ENCODE assay signal across 18 cellular contexts in the genomic region with DNA sequence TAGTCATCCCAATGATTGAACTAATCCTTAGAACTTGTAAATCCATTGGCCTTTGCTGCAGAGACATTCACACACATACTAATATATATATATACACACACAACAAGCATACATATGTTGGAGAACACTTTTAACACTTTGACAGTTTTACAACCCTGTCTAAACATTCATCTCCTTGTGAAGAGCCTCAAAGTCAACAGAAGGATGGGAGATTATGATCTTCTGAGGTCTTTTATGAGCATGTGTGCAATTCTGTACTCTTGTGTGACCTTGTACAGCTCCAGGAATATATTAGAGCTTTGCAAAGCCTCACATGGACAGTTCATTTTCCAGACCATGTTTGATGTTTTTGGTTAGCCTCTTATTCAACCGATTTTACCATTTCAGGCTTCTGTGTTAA.
"Had no signal": no experiment of that assay in that cellular context is flagged by ENCODE, and none has a peak within 500 bp of the region (broad histone marks: within the 10 kb centered on the region; RNA-seq: fewer than 3 reads in every experiment).

No MANE protein-coding gene starts in this region.

- H3K4me1 Mint-ChIP-seq: T-helper 17 cell had no signal

- H3K27me3 Mint-ChIP-seq: T-helper 17 cell had no signal

- H3K4me3 Mint-ChIP-seq: T-helper 17 cell had no signal

- DNase-seq: KBM-7, MG63, NCI-H1092, NCI-H1105 treated with DMSO at 0.1 percent for 48 hours, NCI-H1417 treated with DMSO at 0.1 percent for 48 hours, NCI-H146, NCI-H1694 treated with DMSO at 0.1 percent for 48 hours, NCI-H1930, NCI-H2081, NCI-H2107, NCI-H2171 treated with DMSO at 0.1 percent for 48 hours, NCI-H345, NCI-H526, Right ventricle myocardium superior, RPMI8226, SJCRH30, T-helper 1 cell, T-helper 17 cell had no signal

- H3K27ac Mint-ChIP-seq: T-helper 17 cell had no signal
